Comparison of ENCODE assay signal across 9 cellular contexts in the genomic region with DNA sequence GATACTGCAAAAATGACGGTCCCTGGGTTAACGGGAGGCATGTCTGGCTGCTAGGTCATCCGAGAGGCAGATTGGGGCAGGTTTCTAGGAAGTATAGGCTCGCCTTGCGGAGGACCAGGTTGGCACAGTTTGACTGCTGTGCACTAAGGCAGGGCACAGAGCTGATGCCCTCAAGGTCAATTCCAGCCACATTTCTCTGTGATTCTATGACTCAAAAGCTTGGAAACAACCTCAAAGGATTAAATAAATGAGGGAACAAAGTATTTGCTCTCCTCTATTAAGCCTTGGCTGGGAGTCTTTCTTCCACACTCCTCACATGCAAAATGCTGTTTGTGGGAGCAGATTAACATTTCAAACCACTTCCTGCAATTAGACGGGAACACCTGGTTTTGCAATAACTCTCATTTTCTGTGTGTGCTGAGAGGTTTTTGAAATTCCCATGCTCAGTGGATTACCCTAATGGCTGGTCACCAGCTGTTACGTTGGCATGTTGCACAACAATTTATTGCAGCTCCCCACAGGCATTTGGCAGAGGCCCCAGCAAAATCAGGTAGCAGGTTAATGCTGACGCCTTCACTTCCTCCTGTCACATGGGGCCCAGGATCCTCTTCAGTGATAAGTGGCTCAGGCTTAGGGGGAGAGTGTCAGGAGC.
DNase-seq lines count a peak whose midpoint lies in the region; ATAC-seq, FAIRE-seq and TF ChIP-seq lines count a peak whose summit lies in the region.
"Had no signal": no experiment of that assay in that cellular context is flagged by ENCODE, and none has a peak within 500 bp of the region (broad histone marks: within the 10 kb centered on the region; RNA-seq: fewer than 3 reads in every experiment).

No MANE protein-coding gene starts in this region.

- peaks cover 18% of the 10 kb centered on the region for H3K4me1 Mint-ChIP-seq in activated CD4-positive, alpha-beta T cell treated with anti-CD3 and anti-CD28 coated beads for 36 hours
- H3K4me1 Mint-ChIP-seq: activated B cell treated with CpG ODN at 0.5 μM for 24 hours had no signal

- no peaks in the 10 kb centered on the region for H3K27me3 Mint-ChIP-seq in activated CD4-positive, alpha-beta T cell treated with anti-CD3 and anti-CD28 coated beads for 36 hours
- H3K27me3 Mint-ChIP-seq: activated B cell treated with CpG ODN at 0.5 μM for 24 hours had no signal

- TF ChIP-seq CTCF in bronchial epithelial cell (IDR thresholded peaks at IDR 0.05; ENCODE audit: insufficient read depth, low read length, severe bottlenecking) = no peak

- peak; percentile 99 for FAIRE-seq in bronchial epithelial cell (lab: Jason Lieb, UNC)

- H3K4me3 Mint-ChIP-seq in activated CD4-positive, alpha-beta T cell treated with anti-CD3 and anti-CD28 coated beads for 36 hours = no peak overlapping the region
- H3K4me3 Mint-ChIP-seq: activated B cell treated with CpG ODN at 0.5 μM for 24 hours had no signal

- no peaks in the 10 kb centered on the region for H3K27me3 ChIP-seq in bronchial epithelial cell (ENCODE audit: control insufficient read depth, insufficient read depth, low read length)

- H3K36me3 Mint-ChIP-seq in activated CD4-positive, alpha-beta T cell treated with anti-CD3 and anti-CD28 coated beads for 36 hours (ENCODE audit: low read depth) = peaks cover 5% of the 10 kb centered on the region

- no peak overlapping the region for H3K4me3 ChIP-seq in bronchial epithelial cell (ENCODE audit: low read depth, low read length)

- POLR2A ChIA-PET in activated CD4-positive, alpha-beta T cell treated with anti-CD3 and anti-CD28 coated beads for 36 hours (lab: Charles Lee) = no interaction called here

- peak overlapping the region; percentile 39 for H3K27ac Mint-ChIP-seq in activated CD4-positive, alpha-beta T cell treated with anti-CD3 and anti-CD28 coated beads for 36 hours
- H3K27ac Mint-ChIP-seq: activated B cell treated with CpG ODN at 0.5 μM for 24 hours had no signal

- peaks cover 5% of the 10 kb centered on the region for H3K9me3 Mint-ChIP-seq in activated CD4-positive, alpha-beta T cell treated with anti-CD3 and anti-CD28 coated beads for 36 hours (ENCODE audit: low read depth)

- ATAC-seq in activated CD4-positive, alpha-beta T cell treated with anti-CD3 and anti-CD28 coated beads for 36 hours = peak; percentile 47
- ATAC-seq in GM21528 (IDR thresholded peaks at IDR 0.05; ENCODE audit: low FRiP score, unreplicated experiment) (no peak), HG03571 (IDR thresholded peaks at IDR 0.05; ENCODE audit: unreplicated experiment) (no peak)

- DNase-seq in activated CD4-positive, alpha-beta T cell treated with anti-CD3 and anti-CD28 coated beads for 36 hours = no peak
- no peak for DNase-seq in activated CD4-positive, alpha-beta T cell treated with anti-CD3 and anti-CD28 coated beads, Interleukin-2, amount 50 U/mL, for 48 hours
- DNase-seq in NCI-H2196 treated with DMSO at 0.1 percent for 48 hours (lab: John Stamatoyannopoulos, UW; ENCODE audit: unreplicated experiment) (peak; percentile 82), bronchial epithelial cell (ENCODE audit: low read depth) (peak; percentile 99), mucosa of gallbladder (ENCODE audit: low spot score) (peak; percentile 52), putamen (ENCODE audit: low spot score) (no peak)
- DNase-seq: activated B cell treated with CpG ODN at 0.5 μM for 24 hours had no signal

- no peaks in the 10 kb centered on the region for H3K36me3 ChIP-seq in bronchial epithelial cell (ENCODE audit: control insufficient read depth, insufficient read depth, low read length)

- CTCF ChIA-PET in activated CD4-positive, alpha-beta T cell treated with anti-CD3 and anti-CD28 coated beads for 36 hours (lab: Charles Lee) = interaction anchor here (1.0 kb wide), 1 partner anchor 41 kb away, joined by 3 read pairs; no protein-coding TSS in a partner anchor

- intact Hi-C loops in activated CD4-positive, alpha-beta T cell treated with anti-CD3 and anti-CD28 coated beads for 36 hours (cut with DNase I, micrococcal nuclease) = no loop called here

Comparison
In these comparisons a context has a peak if more than half of its experiments do, and no peak if none do; other contexts are left out.
1. DNase-seq: peak in NCI-H2196 treated with DMSO at 0.1 percent for 48 hours (single experiment), bronchial epithelial cell (single experiment) and mucosa of gallbladder (single experiment); none in activated CD4-positive, alpha-beta T cell treated with anti-CD3 and anti-CD28 coated beads for 36 hours (single experiment), activated CD4-positive, alpha-beta T cell treated with anti-CD3 and anti-CD28 coated beads, Interleukin-2, amount 50 U/mL, for 48 hours (0 of 2) and putamen (single experiment).